1 cellular context compared by ENCODE assay signal in genomic region chr16:2110332-2111008, GRCh38. TPM values are rescaled to one million over a fixed set of nuclear protein-coding genes. Genes with fewer than 3 reads are reported as not detected.
"Had no signal": no experiment of that assay in that cellular context is flagged by ENCODE, and none has a peak within 500 bp of the region (broad histone marks: within the 10 kb centered on the region; RNA-seq: fewer than 3 reads in every experiment).

No MANE protein-coding gene starts in this region.

RNA-seq across cellular contexts. Expression of gene RAB26, which starts 38.0 kb away (rescaled TPM):
- total RNA-seq: mesenteric fat pad had no signal
